26 cellular contexts compared by ENCODE assay signal in the genomic region with DNA sequence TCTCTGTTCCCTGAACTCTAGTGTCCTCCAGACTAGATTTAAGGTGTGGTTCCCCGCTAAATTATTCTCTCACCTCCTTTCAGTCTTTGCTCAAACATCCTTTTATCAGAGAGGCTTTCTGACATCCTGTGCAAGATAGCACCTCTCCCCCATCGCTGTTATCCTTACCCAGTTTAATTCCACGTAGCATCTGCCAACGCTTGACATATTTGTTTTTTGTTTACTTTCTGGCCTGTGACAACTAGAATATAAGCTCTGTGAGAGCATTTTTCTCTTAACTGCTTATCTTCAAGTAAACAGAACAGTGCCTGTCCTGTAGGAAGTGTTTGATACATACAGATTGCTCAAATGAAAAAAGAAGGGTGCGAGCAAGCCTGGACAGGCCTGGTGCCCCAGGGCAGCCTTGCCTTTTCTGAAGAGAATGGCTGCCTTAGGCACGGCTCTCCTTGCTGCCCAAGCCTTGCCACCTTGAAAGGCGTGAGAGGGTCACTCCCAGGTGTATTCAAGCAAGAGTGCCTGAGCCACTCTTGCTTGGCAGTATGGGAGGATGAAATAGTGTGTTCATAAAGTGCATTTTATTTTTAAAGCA. TPM values are rescaled to one million over a fixed set of nuclear protein-coding genes. Genes with fewer than 3 reads are reported as not detected.
DNase-seq lines count a peak whose midpoint lies in the region; ATAC-seq and TF ChIP-seq lines count a peak whose summit lies in the region.
"Had no signal": no experiment of that assay in that cellular context is flagged by ENCODE, and none has a peak within 500 bp of the region (broad histone marks: within the 10 kb centered on the region; RNA-seq: fewer than 3 reads in every experiment).

No MANE protein-coding gene starts in this region.

- peaks cover 14% of the 10 kb centered on the region for H3K4me1 ChIP-seq in CD8-positive, alpha-beta T cell (ENCODE audit: insufficient read depth, low read length)
- peaks cover 13% of the 10 kb centered on the region for H3K4me1 ChIP-seq in mammary epithelial cell (ENCODE audit: insufficient read depth, low read length)
- H3K4me1 ChIP-seq in naive thymus-derived CD4-positive, alpha-beta T cell (ENCODE audit: control insufficient read depth in 2 of 2, insufficient read depth in 2 of 2, low read length in 2 of 2): peaks cover 0 to 3% of the 10 kb centered on the region in 2 donors
- H3K4me1 ChIP-seq: HAP-1, suprapubic skin had no signal

- 42% methylated on average over 7 of the region's 7 CpGs for WGBS in mammary epithelial cell (ENCODE audit: low coverage, missing lambda C conversion rate)

- POLR2A ChIA-PET in CD8-positive, alpha-beta T cell (lab: Charles Lee): no interaction called here
- POLR2A ChIA-PET in naive thymus-derived CD4-positive, alpha-beta T cell (lab: Charles Lee): no interaction called here
- POLR2A ChIA-PET in activated CD4-positive, alpha-beta memory T cell treated with anti-CD3 and anti-CD28 coated beads for 36 hours (lab: Charles Lee): no interaction called here

- peaks cover 72% of the 10 kb centered on the region for H3K36me3 Mint-ChIP-seq in CD8-positive, alpha-beta T cell
- peaks cover 13 to 45% (median 24%) of the 10 kb centered on the region in 5 donors for H3K36me3 Mint-ChIP-seq in naive thymus-derived CD4-positive, alpha-beta T cell
- peaks cover 37% of the 10 kb centered on the region for H3K36me3 Mint-ChIP-seq in activated CD4-positive, alpha-beta memory T cell treated with anti-CD3 and anti-CD28 coated beads for 36 hours

- peaks cover 43% of the 10 kb centered on the region for H3K36me3 ChIP-seq in CD8-positive, alpha-beta T cell (ENCODE audit: insufficient read depth, low read length)
- peaks cover 33% of the 10 kb centered on the region for H3K36me3 ChIP-seq in mammary epithelial cell (ENCODE audit: insufficient read depth, low read length)
- peaks cover 3 to 63% (median 21%) of the 10 kb centered on the region in 3 experiments for H3K36me3 ChIP-seq in naive thymus-derived CD4-positive, alpha-beta T cell (ENCODE audit: control insufficient read depth in 2 of 3, insufficient read depth in 3 of 3, low read length in 3 of 3)
- H3K36me3 ChIP-seq: uterus had no signal

- no peaks in the 10 kb centered on the region for H3K9me3 ChIP-seq in CD8-positive, alpha-beta T cell (ENCODE audit: low read length)
- no peaks in the 10 kb centered on the region for H3K9me3 ChIP-seq in mammary epithelial cell (replicated peaks; ENCODE audit: insufficient read depth, low read length)
- H3K9me3 ChIP-seq in naive thymus-derived CD4-positive, alpha-beta T cell (ENCODE audit: control insufficient read depth in 2 of 3, low read length in 3 of 3): no peaks in the 10 kb centered on the region
- H3K9me3 ChIP-seq: BLaER1 treated with 17β-estradiol and CSF1 and Interleukin-3, amounts not matched to agents 10 nM and 100 nM; HAP-1; suprapubic skin; uterus had no signal

- in situ Hi-C loops in mammary epithelial cell (cut with MboI; ENCODE audit: low sequenced_read_pairs in 2 of 2): loop anchor here in 1 of 2 donors (10.0 to 25.0 kb wide), 2 partner anchors 88 to 231 kb away; a partner anchor contains a TSS

- no peak for ATAC-seq in CD8-positive, alpha-beta T cell
- no peak for ATAC-seq in naive thymus-derived CD4-positive, alpha-beta T cell
- ATAC-seq: left colon, SK-N-SH treated with all-trans-retinoic acid at 6 μM for 48 hours had no signal

- H4K20me1 ChIP-seq in mammary epithelial cell (ENCODE audit: insufficient read depth, low read length): no peaks in the 10 kb centered on the region

- CTCF ChIA-PET in CD8-positive, alpha-beta T cell (lab: Charles Lee): no interaction called here
- CTCF ChIA-PET in mammary epithelial cell (lab: Charles Lee; ENCODE audit: low non-redundant PET): no interaction called here
- CTCF ChIA-PET in naive thymus-derived CD4-positive, alpha-beta T cell (lab: Charles Lee): no interaction called here
- CTCF ChIA-PET in activated CD4-positive, alpha-beta memory T cell treated with anti-CD3 and anti-CD28 coated beads for 36 hours (lab: Charles Lee): no interaction called here

- dilution Hi-C loops in mammary epithelial cell (cut with HindIII; ENCODE audit: low sequenced_read_pairs): no loop called here

- no peak overlapping the region for H2AFZ ChIP-seq in mammary epithelial cell (ENCODE audit: low read depth, low read length)

- TF ChIP-seq CTCF in CD8-positive, alpha-beta T cell (IDR thresholded peaks at IDR 0.05): no peak
- no peak for TF ChIP-seq CTCF in mammary epithelial cell (conservative IDR thresholded peaks at IDR 0.05 in 1 of 2, IDR thresholded peaks at IDR 0.05 in 1 of 2; ENCODE audit: extremely low read depth in 1 of 2, insufficient read depth in 1 of 2, low read depth in 1 of 2, low read length in 2 of 2)

- peak overlapping the region; percentile 49 for H3K27ac Mint-ChIP-seq in CD8-positive, alpha-beta T cell
- peak overlapping the region in 6 of 9 donors; percentile 2 to 80 (median 44) for H3K27ac Mint-ChIP-seq in naive thymus-derived CD4-positive, alpha-beta T cell
- no peak overlapping the region for H3K27ac Mint-ChIP-seq in activated CD4-positive, alpha-beta memory T cell treated with anti-CD3 and anti-CD28 coated beads for 36 hours
- H3K27ac Mint-ChIP-seq: nephron had no signal

- no peak overlapping the region for H3K4me3 ChIP-seq in CD8-positive, alpha-beta T cell (ENCODE audit: low read depth, low read length)
- no peak overlapping the region for H3K4me3 ChIP-seq in mammary epithelial cell (replicated peaks in 1 of 3; ENCODE audit: insufficient read depth in 1 of 3, low read depth in 2 of 3, low read length in 3 of 3)
- no peak overlapping the region for H3K4me3 ChIP-seq in naive thymus-derived CD4-positive, alpha-beta T cell (ENCODE audit: low read length)
- H3K4me3 ChIP-seq: BLaER1 treated with 17β-estradiol and CSF1 and Interleukin-3, amounts not matched to agents 10 nM and 100 nM; coronary artery; HAP-1; suprapubic skin; uterus had no signal

- H3K27me3 ChIP-seq in CD8-positive, alpha-beta T cell (ENCODE audit: insufficient read depth, low read length): no peaks in the 10 kb centered on the region
- no peaks in the 10 kb centered on the region for H3K27me3 ChIP-seq in mammary epithelial cell (ENCODE audit: insufficient read depth, low read length)
- no peaks in the 10 kb centered on the region for H3K27me3 ChIP-seq in naive thymus-derived CD4-positive, alpha-beta T cell (ENCODE audit: control insufficient read depth in 2 of 2, insufficient read depth in 2 of 2, low read length in 2 of 2)
- H3K27me3 ChIP-seq: BLaER1 treated with 17β-estradiol and CSF1 and Interleukin-3, amounts not matched to agents 10 nM and 100 nM; brain microvascular endothelial cell; suprapubic skin; uterus had no signal

- H3K27me3 Mint-ChIP-seq in CD8-positive, alpha-beta T cell (ENCODE audit: low read depth): no peaks in the 10 kb centered on the region
- H3K27me3 Mint-ChIP-seq in naive thymus-derived CD4-positive, alpha-beta T cell: no peaks in the 10 kb centered on the region
- no peaks in the 10 kb centered on the region for H3K27me3 Mint-ChIP-seq in activated CD4-positive, alpha-beta memory T cell treated with anti-CD3 and anti-CD28 coated beads for 36 hours

- intact Hi-C loops in CD8-positive, alpha-beta T cell (cut with DNase I, micrococcal nuclease): no loop called here
- intact Hi-C loops in mammary epithelial cell (cut with micrococcal nuclease): no loop called here
- intact Hi-C loops in naive thymus-derived CD4-positive, alpha-beta T cell (cut with micrococcal nuclease): no loop called here
- intact Hi-C loops in activated CD4-positive, alpha-beta memory T cell treated with anti-CD3 and anti-CD28 coated beads for 36 hours (cut with micrococcal nuclease): no loop called here

- peak overlapping the region; percentile 24 for H3K27ac ChIP-seq in CD8-positive, alpha-beta T cell (ENCODE audit: low read depth, low read length)
- H3K27ac ChIP-seq in mammary epithelial cell (ENCODE audit: insufficient read depth, low read depth, low read length): no peak overlapping the region
- no peak overlapping the region for H3K27ac ChIP-seq in naive thymus-derived CD4-positive, alpha-beta T cell (ENCODE audit: low read depth, low read length)
- H3K27ac ChIP-seq: BLaER1 treated with 17β-estradiol and CSF1 and Interleukin-3, amounts not matched to agents 10 nM and 100 nM; brain microvascular endothelial cell; coronary artery; suprapubic skin; uterus; WERI-Rb-1 had no signal

- no TSS peak for BruUV-seq in mammary epithelial cell (replicated peaks; lab: Mats Ljungman, UMichigan)

- peaks cover 35% of the 10 kb centered on the region for H3K79me2 ChIP-seq in mammary epithelial cell (ENCODE audit: insufficient read depth, low read length)

- H3K4me1 Mint-ChIP-seq in CD8-positive, alpha-beta T cell (ENCODE audit: low read depth): peaks cover 37% of the 10 kb centered on the region
- H3K4me1 Mint-ChIP-seq in naive thymus-derived CD4-positive, alpha-beta T cell: peaks cover 20 to 45% (median 32%) of the 10 kb centered on the region in 7 donors
- H3K4me1 Mint-ChIP-seq in activated CD4-positive, alpha-beta memory T cell treated with anti-CD3 and anti-CD28 coated beads for 36 hours (ENCODE audit: low read depth): peaks cover 20% of the 10 kb centered on the region

- H3K4me3 Mint-ChIP-seq in CD8-positive, alpha-beta T cell: no peak overlapping the region
- H3K4me3 Mint-ChIP-seq in naive thymus-derived CD4-positive, alpha-beta T cell: no peak overlapping the region
- H3K4me3 Mint-ChIP-seq in activated CD4-positive, alpha-beta memory T cell treated with anti-CD3 and anti-CD28 coated beads for 36 hours: no peak overlapping the region
- H3K4me3 Mint-ChIP-seq: nephron had no signal

- no peak overlapping the region for H3K4me2 ChIP-seq in mammary epithelial cell (ENCODE audit: insufficient read depth, low read depth, low read length)
- H3K4me2 ChIP-seq: BLaER1 treated with 17β-estradiol and CSF1 and Interleukin-3, amounts not matched to agents 10 nM and 100 nM had no signal

- H3K9me3 Mint-ChIP-seq in CD8-positive, alpha-beta T cell: no peaks in the 10 kb centered on the region
- peaks cover 0 to 2% (median 0%) of the 10 kb centered on the region in 11 donors for H3K9me3 Mint-ChIP-seq in naive thymus-derived CD4-positive, alpha-beta T cell
- no peaks in the 10 kb centered on the region for H3K9me3 Mint-ChIP-seq in activated CD4-positive, alpha-beta memory T cell treated with anti-CD3 and anti-CD28 coated beads for 36 hours
- H3K9me3 Mint-ChIP-seq: nephron had no signal

- H3K9ac ChIP-seq in mammary epithelial cell (ENCODE audit: insufficient read depth, low read length): no peak overlapping the region
- H3K9ac ChIP-seq: BLaER1 treated with 17β-estradiol and CSF1 and Interleukin-3, amounts not matched to agents 10 nM and 100 nM had no signal

- DNase-seq in activated CD8-positive, alpha-beta memory T cell treated with anti-CD3 and anti-CD28 coated beads for 24 hours: peak; percentile 47
- DNase-seq in activated CD8-positive, alpha-beta memory T cell treated with anti-CD3 and anti-CD28 coated beads, Interleukin-2, amount 50 U/mL, for 4 hours: no peak
- DNase-seq in CD8-positive, alpha-beta T cell: no peak
- DNase-seq in mammary epithelial cell (peak; percentile 41), NCI-H774 (lab: John Stamatoyannopoulos, UW) (no peak), NCI-H1105 (lab: John Stamatoyannopoulos, UW) (no peak)
- no peak for DNase-seq in naive thymus-derived CD4-positive, alpha-beta T cell
- no peak for DNase-seq in activated CD4-positive, alpha-beta memory T cell treated with anti-CD3 and anti-CD28 coated beads for 36 hours
- DNase-seq: activated CD4-positive, alpha-beta T cell treated with anti-CD3 and anti-CD28 coated beads, Interleukin-2, amount 50 U/mL, for 48 hours; brain microvascular endothelial cell; left colon; mesendoderm; NCI-H1436; NCI-H2171; NCI-H524 treated with DMSO at 0.1 percent for 48 hours; posterior cingulate gyrus; uterus; WERI-Rb-1 had no signal

RNA-seq across cellular contexts. Expression of a gene that starts 9.7 kb away (rescaled TPM):
- total RNA-seq in CD8-positive, alpha-beta T cell: 10 to 100 TPM; 30.5 to 30.6 TPM
- total RNA-seq in mammary epithelial cell: 10 to 100 TPM; 12.8 to 27.6 TPM
- 12.0 TPM for polyA plus RNA-seq in mammary epithelial cell
- polyA minus RNA-seq in mammary epithelial cell: 23.5 TPM
- 10 to 100 TPM; 30.1 to 39.1 (median 35.1) TPM for total RNA-seq in naive thymus-derived CD4-positive, alpha-beta T cell
- polyA plus RNA-seq in naive thymus-derived CD4-positive, alpha-beta T cell: 1 to 10 TPM in 1 of 2 donors, under 1 TPM in 1; 0.55 to 1.6 TPM
- 10 to 100 TPM; 24.8 to 26.8 TPM for total RNA-seq in activated CD4-positive, alpha-beta memory T cell treated with anti-CD3 and anti-CD28 coated beads for 36 hours

RNA-seq across cellular contexts. Expression of a gene that starts 55.3 kb away (rescaled TPM):
- total RNA-seq in CD8-positive, alpha-beta T cell: under 1 TPM; 0.49 to 0.61 TPM
- total RNA-seq in mammary epithelial cell: not detected
- not detected for polyA plus RNA-seq in mammary epithelial cell
- not detected for polyA minus RNA-seq in mammary epithelial cell
- total RNA-seq in naive thymus-derived CD4-positive, alpha-beta T cell: 1 to 10 TPM in 4 of 5 experiments, under 1 TPM in 1; 0.41 to 2.5 (median 1.3) TPM
- polyA plus RNA-seq in naive thymus-derived CD4-positive, alpha-beta T cell: 1 to 10 TPM; 2.5 to 3.3 TPM
- total RNA-seq in activated CD4-positive, alpha-beta memory T cell treated with anti-CD3 and anti-CD28 coated beads for 36 hours: under 1 TPM; 0.17 to 0.27 TPM
- total RNA-seq: left colon, M059J, RPMI7951, suprapubic skin, uterus had no signal

Comparison
In these comparisons a context has a peak if more than half of its experiments do, and no peak if none do; other contexts are left out.
1. DNase-seq: peak in activated CD8-positive, alpha-beta memory T cell treated with anti-CD3 and anti-CD28 coated beads for 24 hours (single experiment) and mammary epithelial cell (single experiment); none in activated CD8-positive, alpha-beta memory T cell treated with anti-CD3 and anti-CD28 coated beads, Interleukin-2, amount 50 U/mL, for 4 hours (single experiment), CD8-positive, alpha-beta T cell (0 of 7), naive thymus-derived CD4-positive, alpha-beta T cell (0 of 9), NCI-H774 (single experiment), NCI-H1105 (single experiment) and activated CD4-positive, alpha-beta memory T cell treated with anti-CD3 and anti-CD28 coated beads for 36 hours (single experiment).